8 cellular contexts compared by ENCODE assay signal in genomic region chr13:76886292-76887061, GRCh38. TPM values are rescaled to one million over a fixed set of nuclear protein-coding genes. Genes with fewer than 3 reads are reported as not detected.
DNase-seq lines count a peak whose midpoint lies in the region; ATAC-seq and TF ChIP-seq lines count a peak whose summit lies in the region.

KCTD12 (minus strand) TSS chr13:76886405; CDS start chr13:76886148, 257 bp downstream.

- no peaks in the 10 kb centered on the region for H3K9me3 ChIP-seq in right atrium auricular region

- H3K27me3 Mint-ChIP-seq in T-helper 1 cell treated with Interleukin-12 subunit alpha and Interleukin-12 subunit beta and Interleukin-4 antibody, amounts not matched to agents 30 μg/mL and 1 μg/mL, for 36 hours (ENCODE audit: low read depth) = peaks cover 52% of the 10 kb centered on the region

- peak within 1 kb of the TSS; percentile 82 to 83 for H3K4me3 ChIP-seq in right atrium auricular region
- H3K4me3 ChIP-seq in urinary bladder (ENCODE audit: low read depth, low read length) = peak within 1 kb of the TSS; percentile 69

- peaks cover 20% of the 10 kb centered on the region for H3K4me1 Mint-ChIP-seq in T-helper 1 cell treated with Interleukin-12 subunit alpha and Interleukin-12 subunit beta and Interleukin-4 antibody, amounts not matched to agents 30 μg/mL and 1 μg/mL, for 36 hours (ENCODE audit: low read depth)

- H3K27me3 ChIP-seq in right atrium auricular region = no peaks in the 10 kb centered on the region

- H3K9me3 Mint-ChIP-seq in T-helper 1 cell treated with Interleukin-12 subunit alpha and Interleukin-12 subunit beta and Interleukin-4 antibody, amounts not matched to agents 30 μg/mL and 1 μg/mL, for 36 hours = no peaks in the 10 kb centered on the region

- peak within 1 kb of the TSS; percentile 84 for H3K4me3 Mint-ChIP-seq in T-helper 1 cell treated with Interleukin-12 subunit alpha and Interleukin-12 subunit beta and Interleukin-4 antibody, amounts not matched to agents 30 μg/mL and 1 μg/mL, for 36 hours

- peak; percentile 65 for ATAC-seq in GM21825 (IDR thresholded peaks at IDR 0.05; ENCODE audit: unreplicated experiment)

- TF ChIP-seq CTCF in LNCAP (IDR thresholded peaks at IDR 0.05) (peak; percentile 14; the same call in 1 of the 2 replicates), right atrium auricular region (IDR thresholded peaks at IDR 0.05) (peak; percentile 26 to 53)

- H3K36me3 ChIP-seq in right atrium auricular region = no peaks in the 10 kb centered on the region
- no peaks in the 10 kb centered on the region for H3K36me3 ChIP-seq in urinary bladder (ENCODE audit: insufficient read depth)

- H3K27ac ChIP-seq in angular gyrus (ENCODE audit: low read depth, low read length) (peak within 1 kb of the TSS; percentile 73), right atrium auricular region (peak within 1 kb of the TSS; percentile 89 to 92), urinary bladder (ENCODE audit: low read depth) (peak within 1 kb of the TSS; percentile 85)

- WGBS in urinary bladder = under 1% methylated on average over 82 of the region's 82 CpGs

- H3K4me1 ChIP-seq in right atrium auricular region (peaks cover 0 to 20% of the 10 kb centered on the region in 2 donors), urinary bladder (ENCODE audit: insufficient read depth) (no peaks in the 10 kb centered on the region)

- DNase-seq in GF-D8 (lab: John Stamatoyannopoulos, UW) (peak; percentile 11), right atrium auricular region (ENCODE audit: low spot score) (peak; percentile 89), pulmonary artery endothelial cell (ENCODE audit: low read depth, low spot score) (peak; percentile 78)

- peak within 1 kb of the TSS; percentile 81 for H3K27ac Mint-ChIP-seq in T-helper 1 cell treated with Interleukin-12 subunit alpha and Interleukin-12 subunit beta and Interleukin-4 antibody, amounts not matched to agents 30 μg/mL and 1 μg/mL, for 36 hours

- H3K36me3 Mint-ChIP-seq in T-helper 1 cell treated with Interleukin-12 subunit alpha and Interleukin-12 subunit beta and Interleukin-4 antibody, amounts not matched to agents 30 μg/mL and 1 μg/mL, for 36 hours (ENCODE audit: low read depth) = peaks cover 2% of the 10 kb centered on the region

RNA-seq across cellular contexts. Expression of gene KCTD12, which starts in this region (rescaled TPM):
- total RNA-seq in right atrium auricular region (10 to 100 TPM; 48.9 to 57.4 TPM), pulmonary artery endothelial cell (94.3 and 97.6 TPM in 2 replicates), urinary bladder (383 TPM)
- 59.7 TPM for polyA plus RNA-seq in urinary bladder

Comparison
In these comparisons a context has a peak if more than half of its experiments do, and no peak if none do; other contexts are left out.
1. Peak in every context shown above with its lines: DNase-seq, ATAC-seq, H3K4me3 ChIP-seq and H3K27ac ChIP-seq.
2. DNase-seq: peak in every context shown above with its lines; median percentile 89 in right atrium auricular region; 78 in pulmonary artery endothelial cell; 11 in GF-D8.